Comparison of ENCODE assay signal across 8 cellular contexts in the genomic region with DNA sequence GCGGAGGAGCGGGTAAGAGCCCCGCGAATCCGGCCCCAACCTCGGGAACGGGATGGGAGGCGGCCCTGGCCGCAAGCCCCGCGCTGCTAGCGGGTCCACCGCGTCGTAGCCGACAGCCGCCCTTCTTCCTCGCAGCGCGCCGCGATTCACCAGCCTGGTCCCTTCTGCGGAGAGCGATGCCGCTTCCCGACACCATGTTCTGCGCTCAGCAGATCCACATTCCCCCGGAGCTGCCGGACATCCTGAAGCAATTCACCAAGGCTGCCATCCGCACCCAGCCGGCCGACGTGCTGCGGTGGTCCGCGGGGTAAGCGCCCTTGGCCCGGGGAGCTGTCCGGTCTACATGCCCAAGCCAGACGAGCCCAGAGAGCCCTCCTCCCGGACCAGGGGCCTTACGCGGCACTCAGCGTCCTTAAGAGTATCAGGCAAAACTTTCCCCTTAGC. TPM values are rescaled to one million over a fixed set of nuclear protein-coding genes. Genes with fewer than 3 reads are reported as not detected.
DNase-seq lines count a peak whose midpoint lies in the region; ATAC-seq and TF ChIP-seq lines count a peak whose summit lies in the region.

No MANE protein-coding gene starts in this region.

- no peaks in the 10 kb centered on the region for H3K9me3 Mint-ChIP-seq in Calu3 (ENCODE audit: low read depth, unreplicated experiment)

- no peaks in the 10 kb centered on the region for H3K27me3 ChIP-seq in tibial artery

- no peak for TF ChIP-seq CTCF in Calu3 (IDR thresholded peaks at IDR 0.05; ENCODE audit: unreplicated experiment)
- TF ChIP-seq CTCF in astrocyte of the spinal cord (IDR thresholded peaks at IDR 0.05; ENCODE audit: low read depth, low read length) = no peak
- no peak for TF ChIP-seq CTCF in tibial artery (IDR thresholded peaks at IDR 0.05)

- H3K4me3 ChIP-seq in astrocyte of the spinal cord (ENCODE audit: low read depth, low read length) = peak overlapping the region; percentile 62
- H3K4me3 ChIP-seq in tibial artery = peak overlapping the region; percentile 60 to 61

- H3K27me3 Mint-ChIP-seq in Calu3 (ENCODE audit: unreplicated experiment) = no peaks in the 10 kb centered on the region

- no peaks in the 10 kb centered on the region for H3K9me3 ChIP-seq in tibial artery

- CTCF ChIA-PET in Calu3 (lab: Charles Lee) = interaction anchor here (0.9 to 1.6 kb wide), 2 partner anchors 11 to 186 kb away, joined by 3 to 6 read pairs; no protein-coding TSS in a partner anchor

- ATAC-seq in GM19468 (IDR thresholded peaks at IDR 0.05; ENCODE audit: extremely low read depth, unreplicated experiment) (peak; percentile 19), HG03469 (IDR thresholded peaks at IDR 0.05; ENCODE audit: unreplicated experiment) (peak; percentile 31), left lobe of liver (peak; percentile 60)

- H3K36me3 ChIP-seq in tibial artery = no peaks in the 10 kb centered on the region

- in situ Hi-C loops in astrocyte of the spinal cord (cut with HindIII; ENCODE audit: low sequenced_read_pairs) = no loop called here

- H3K4me1 Mint-ChIP-seq in Calu3 (ENCODE audit: low read depth, unreplicated experiment) = no peaks in the 10 kb centered on the region

- BruUV-seq in Calu3 (replicated peaks; lab: Mats Ljungman, UMichigan) = no TSS peak

- DNase-seq in Calu3 = no peak
- DNase-seq in astrocyte of the spinal cord (ENCODE audit: low read depth, low spot score) = no peak
- DNase-seq in left lobe of liver (ENCODE audit: low spot score) = no peak
- DNase-seq in tibial artery = no peak
- DNase-seq in retina = no peak
- no peak for DNase-seq in H4 (ENCODE audit: low spot score)

- peaks cover 0 to 17% (median 8%) of the 10 kb centered on the region in 4 donors for H3K4me1 ChIP-seq in tibial artery

- peak overlapping the region; percentile 75 for H3K27ac ChIP-seq in tibial artery

- intact Hi-C loops in Calu3 (cut with micrococcal nuclease; ENCODE audit: unreplicated experiment) = no loop called here
- intact Hi-C loops in tibial artery (cut with DNase I; ENCODE audit: low total_unique reads) = no loop called here

- H3K36me3 Mint-ChIP-seq in Calu3 (ENCODE audit: insufficient read depth, unreplicated experiment) = peaks cover 15% of the 10 kb centered on the region

- peak overlapping the region; percentile 87 for H3K4me3 Mint-ChIP-seq in Calu3 (ENCODE audit: low read depth, unreplicated experiment)

- no peak overlapping the region for H3K27ac Mint-ChIP-seq in Calu3 (ENCODE audit: unreplicated experiment)

RNA-seq across cellular contexts. Expression of gene ROPN1L, which starts 0.3 kb away (rescaled TPM):
- 0.40 TPM in 1 of 2 replicates, not detected in the other for total RNA-seq in Calu3 (2022)
- total RNA-seq in left lobe of liver = 0.35 TPM
- 1.3 and 2.5 TPM in 2 replicates for total RNA-seq in H4 (2014; rRNA removed; shearing (Covaris generic))
